In genomic region chr17:80931421-80932265, GRCh38 we compare ENCODE assay signal across 11 cellular contexts. TPM values are rescaled to one million over a fixed set of nuclear protein-coding genes. Genes with fewer than 3 reads are reported as not detected.
DNase-seq lines count a peak whose midpoint lies in the region; ATAC-seq, FAIRE-seq and TF ChIP-seq lines count a peak whose summit lies in the region.
"Had no signal": no experiment of that assay in that cellular context is flagged by ENCODE, and none has a peak within 500 bp of the region (broad histone marks: within the 10 kb centered on the region; RNA-seq: fewer than 3 reads in every experiment).

No MANE protein-coding gene starts in this region.

- no peak overlapping the region for H3K4me3 Mint-ChIP-seq in WTC11
- no peak overlapping the region for H3K4me3 Mint-ChIP-seq in stimulated activated naive B cell treated with anti-CD40 and anti-IgM and Interleukin-4, amounts not matched to agents 10 μg/mL and 1 μg/mL and 100 μg/mL, for 72 hours
- no peak overlapping the region for H3K4me3 Mint-ChIP-seq in activated T-helper 1 cell treated with anti-CD3 and anti-CD28 coated beads, Interleukin-12 subunit alpha, Interleukin-12 subunit beta, Interleukin-2, Interleukin-4 antibody, amounts not matched to agents 30 ng/mL and 10 ng/mL and 1 ng/mL, durations not matched to agents 14 hours and 24 hours and 36 hours
- H3K4me3 Mint-ChIP-seq: CD8-positive, alpha-beta memory T cell; nephron had no signal

- no peak overlapping the region for H3K27ac Mint-ChIP-seq in WTC11
- no peak overlapping the region for H3K27ac Mint-ChIP-seq in stimulated activated naive B cell treated with anti-CD40 and anti-IgM and Interleukin-4, amounts not matched to agents 10 μg/mL and 1 μg/mL and 100 μg/mL, for 72 hours
- H3K27ac Mint-ChIP-seq in activated T-helper 1 cell treated with anti-CD3 and anti-CD28 coated beads, Interleukin-12 subunit alpha, Interleukin-12 subunit beta, Interleukin-2, Interleukin-4 antibody, amounts not matched to agents 30 ng/mL and 10 ng/mL and 1 ng/mL, durations not matched to agents 14 hours and 24 hours and 36 hours, result no peak overlapping the region

- CTCF ChIA-PET in WTC11 (lab: Charles Lee), result interaction anchor here (0.6 to 3.4 kb wide), 3 partner anchors 33 to 176 kb away, joined by 4 to 19 read pairs (median 5); no protein-coding TSS in a partner anchor

- H3K27me3 ChIP-seq in cardiac muscle cell (no peaks in the 10 kb centered on the region), left ventricle myocardium inferior (ENCODE audit: low read depth) (no peaks in the 10 kb centered on the region), iPS DF 6.9 (ENCODE audit: control insufficient read depth, insufficient read depth, low read length) (0 out of 2 replicates have a peak, but pooled peaks cover 1% of the 10 kb centered on the region)

- H3K9me3 Mint-ChIP-seq in WTC11, result no peaks in the 10 kb centered on the region
- H3K9me3 Mint-ChIP-seq in stimulated activated naive B cell treated with anti-CD40 and anti-IgM and Interleukin-4, amounts not matched to agents 10 μg/mL and 1 μg/mL and 100 μg/mL, for 72 hours, result no peaks in the 10 kb centered on the region
- no peaks in the 10 kb centered on the region for H3K9me3 Mint-ChIP-seq in activated T-helper 1 cell treated with anti-CD3 and anti-CD28 coated beads, Interleukin-12 subunit alpha, Interleukin-12 subunit beta, Interleukin-2, Interleukin-4 antibody, amounts not matched to agents 30 ng/mL and 10 ng/mL and 1 ng/mL, durations not matched to agents 14 hours and 24 hours and 36 hours
- H3K9me3 Mint-ChIP-seq: CD8-positive, alpha-beta memory T cell; nephron had no signal

- H3K9me3 ChIP-seq in cardiac muscle cell (ENCODE audit: low read depth) (no peaks in the 10 kb centered on the region), left ventricle myocardium inferior (replicated peaks) (no peaks in the 10 kb centered on the region), iPS DF 6.9 (ENCODE audit: control insufficient read depth, insufficient read depth, low read length) (no peaks in the 10 kb centered on the region)

- peaks cover 10% of the 10 kb centered on the region for H3K4me1 ChIP-seq in cardiac muscle cell (ENCODE audit: low read depth)
- H3K4me1 ChIP-seq in left ventricle myocardium inferior, result peaks cover 16% of the 10 kb centered on the region
- peaks cover 5% of the 10 kb centered on the region for H3K4me1 ChIP-seq in iPS DF 6.9 (ENCODE audit: control insufficient read depth, insufficient read depth, low read length)

- no peak for TF ChIP-seq CTCF in cardiac muscle cell (IDR thresholded peaks at IDR 0.05; ENCODE audit: low read depth, low read length)
- no peak for TF ChIP-seq CTCF in left ventricle myocardium inferior (IDR thresholded peaks at IDR 0.05; ENCODE audit: borderline replicate concordance)
- TF ChIP-seq CTCF in WTC11 (IDR thresholded peaks at IDR 0.05), result no peak
- no peak for TF ChIP-seq CTCF in omental fat pad (IDR thresholded peaks at IDR 0.05)

- ATAC-seq in WTC11, result peak; percentile 72
- no peak for ATAC-seq in stimulated activated naive B cell treated with anti-CD40 and anti-IgM and Interleukin-4, amounts not matched to agents 10 μg/mL and 1 μg/mL and 100 μg/mL, for 72 hours (replicated peaks)
- no peak for ATAC-seq in omental fat pad (ENCODE audit: low FRiP score)

- POLR2A ChIA-PET in WTC11 (lab: Charles Lee), result no interaction called here

- H3K27ac ChIP-seq in cardiac muscle cell (no peak overlapping the region), left ventricle myocardium inferior (replicated peaks) (no peak overlapping the region), iPS DF 6.9 (ENCODE audit: low read length) (no peak overlapping the region)

- H3K4me1 Mint-ChIP-seq in WTC11, result peaks cover 12% of the 10 kb centered on the region
- H3K4me1 Mint-ChIP-seq in stimulated activated naive B cell treated with anti-CD40 and anti-IgM and Interleukin-4, amounts not matched to agents 10 μg/mL and 1 μg/mL and 100 μg/mL, for 72 hours, result peaks cover 20 to 21% of the 10 kb centered on the region in 2 donors
- H3K4me1 Mint-ChIP-seq in activated T-helper 1 cell treated with anti-CD3 and anti-CD28 coated beads, Interleukin-12 subunit alpha, Interleukin-12 subunit beta, Interleukin-2, Interleukin-4 antibody, amounts not matched to agents 30 ng/mL and 10 ng/mL and 1 ng/mL, durations not matched to agents 14 hours and 24 hours and 36 hours (ENCODE audit: low read depth), result peaks cover 5% of the 10 kb centered on the region

- no CpG with 5 or more reads among the region's 13 CpGs for WGBS in iPS DF 6.9 (ENCODE audit: insufficient coverage, insufficient read length)

- intact Hi-C loops in left ventricle myocardium inferior (cut with micrococcal nuclease), result no loop called here
- intact Hi-C loops in activated T-helper 1 cell treated with anti-CD3 and anti-CD28 coated beads, Interleukin-12 subunit alpha, Interleukin-12 subunit beta, Interleukin-2, Interleukin-4 antibody, amounts not matched to agents 30 ng/mL and 10 ng/mL and 1 ng/mL, durations not matched to agents 14 hours and 24 hours and 36 hours (cut with micrococcal nuclease), result no loop called here

- H3K36me3 ChIP-seq in cardiac muscle cell (peaks cover 3% of the 10 kb centered on the region), left ventricle myocardium inferior (peaks cover 22% of the 10 kb centered on the region), iPS DF 6.9 (ENCODE audit: control insufficient read depth, insufficient read depth, low read length) (no peaks in the 10 kb centered on the region)

- peaks cover 38% of the 10 kb centered on the region for H3K27me3 Mint-ChIP-seq in WTC11 (ENCODE audit: low read depth)
- no peaks in the 10 kb centered on the region for H3K27me3 Mint-ChIP-seq in stimulated activated naive B cell treated with anti-CD40 and anti-IgM and Interleukin-4, amounts not matched to agents 10 μg/mL and 1 μg/mL and 100 μg/mL, for 72 hours
- H3K27me3 Mint-ChIP-seq in activated T-helper 1 cell treated with anti-CD3 and anti-CD28 coated beads, Interleukin-12 subunit alpha, Interleukin-12 subunit beta, Interleukin-2, Interleukin-4 antibody, amounts not matched to agents 30 ng/mL and 10 ng/mL and 1 ng/mL, durations not matched to agents 14 hours and 24 hours and 36 hours (ENCODE audit: insufficient read depth), result no peaks in the 10 kb centered on the region
- H3K27me3 Mint-ChIP-seq: CD8-positive, alpha-beta memory T cell had no signal

- no peak for FAIRE-seq in urothelium cell line (lab: Jason Lieb, UNC)

- H3K4me3 ChIP-seq in cardiac muscle cell (no peak overlapping the region), left ventricle myocardium inferior (no peak overlapping the region), iPS DF 6.9 (ENCODE audit: low read length) (no peak overlapping the region)

- DNase-seq in cardiac muscle cell (ENCODE audit: low read depth in 1 of 2, low spot score in 1 of 2) (peak; percentile 9 to 33), left ventricle myocardium inferior (no peak), WTC11 (ENCODE audit: low spot score) (peak; percentile 73), iPS DF 6.9 (ENCODE audit: low read depth, low spot score) (peak; percentile 58), urothelium cell line (ENCODE audit: low spot score) (peak; percentile 82), omental fat pad (ENCODE audit: low spot score) (no peak)
- DNase-seq in stimulated activated naive B cell treated with anti-CD40 and anti-IgM and Interleukin-4, amounts not matched to agents 10 μg/mL and 1 μg/mL and 100 μg/mL, for 72 hours, result no peak
- no peak for DNase-seq in activated T-helper 1 cell treated with anti-CD3 and anti-CD28 coated beads, Interleukin-12 subunit alpha, Interleukin-12 subunit beta, Interleukin-2, Interleukin-4 antibody, amounts not matched to agents 30 ng/mL and 10 ng/mL and 1 ng/mL, durations not matched to agents 14 hours and 24 hours and 36 hours (ENCODE audit: low spot score)
- DNase-seq: activated CD4-positive, alpha-beta T cell treated with anti-CD3 and anti-CD28 coated beads for 4 hours; CD8-positive, alpha-beta memory T cell had no signal

- H3K36me3 Mint-ChIP-seq in WTC11, result no peaks in the 10 kb centered on the region
- H3K36me3 Mint-ChIP-seq in stimulated activated naive B cell treated with anti-CD40 and anti-IgM and Interleukin-4, amounts not matched to agents 10 μg/mL and 1 μg/mL and 100 μg/mL, for 72 hours, result peaks cover 44 to 55% of the 10 kb centered on the region in 2 donors
- peaks cover 48% of the 10 kb centered on the region for H3K36me3 Mint-ChIP-seq in activated T-helper 1 cell treated with anti-CD3 and anti-CD28 coated beads, Interleukin-12 subunit alpha, Interleukin-12 subunit beta, Interleukin-2, Interleukin-4 antibody, amounts not matched to agents 30 ng/mL and 10 ng/mL and 1 ng/mL, durations not matched to agents 14 hours and 24 hours and 36 hours (ENCODE audit: low read depth)

TF ChIP-seq in WTC11, 78 proteins besides CTCF, POLR2A, EP300 and RAD21 (continues in another document):
- TF ChIP-seq STAT6 (CRISPR knock-in tag; conservative IDR thresholded peaks at IDR 0.05; ENCODE audit: low read depth) (no peak), NR1H2 (CRISPR knock-in tag; IDR thresholded peaks at IDR 0.05) (no peak)

RNA-seq across cellular contexts. Expression of gene CHMP6, which starts 60.0 kb away (rescaled TPM):
- total RNA-seq in cardiac muscle cell, result 35.5 and 41.4 TPM in 2 replicates
- polyA plus RNA-seq in cardiac muscle cell, result 46.4 and 58.8 TPM in 2 replicates
- total RNA-seq in left ventricle myocardium inferior, result 15.9 TPM
- 15.0 to 23.1 TPM (median 19.6 TPM) in 3 replicates for total RNA-seq in WTC11 (2021)
- total RNA-seq in activated T-helper 1 cell treated with anti-CD3 and anti-CD28 coated beads, Interleukin-12 subunit alpha, Interleukin-12 subunit beta, Interleukin-2, Interleukin-4 antibody, amounts not matched to agents 30 ng/mL and 10 ng/mL and 1 ng/mL, durations not matched to agents 14 hours and 24 hours and 36 hours, result 36.6 and 43.5 TPM in 2 replicates
- 10 to 100 TPM; 13.5 to 23.2 (median 16.8) TPM for total RNA-seq in omental fat pad

Comparison
In these comparisons a context has a peak if more than half of its experiments do, and no peak if none do; other contexts are left out.
1. DNase-seq: peak in cardiac muscle cell (2 of 2), WTC11 (single experiment), iPS DF 6.9 (single experiment) and urothelium cell line (single experiment); none in left ventricle myocardium inferior (single experiment), stimulated activated naive B cell treated with anti-CD40 and anti-IgM and Interleukin-4, amounts not matched to agents 10 μg/mL and 1 μg/mL and 100 μg/mL, for 72 hours (single experiment), activated T-helper 1 cell treated with anti-CD3 and anti-CD28 coated beads, Interleukin-12 subunit alpha, Interleukin-12 subunit beta, Interleukin-2, Interleukin-4 antibody, amounts not matched to agents 30 ng/mL and 10 ng/mL and 1 ng/mL, durations not matched to agents 14 hours and 24 hours and 36 hours (single experiment) and omental fat pad (single experiment).